20 cellular contexts compared by ENCODE assay signal in the genomic region with DNA sequence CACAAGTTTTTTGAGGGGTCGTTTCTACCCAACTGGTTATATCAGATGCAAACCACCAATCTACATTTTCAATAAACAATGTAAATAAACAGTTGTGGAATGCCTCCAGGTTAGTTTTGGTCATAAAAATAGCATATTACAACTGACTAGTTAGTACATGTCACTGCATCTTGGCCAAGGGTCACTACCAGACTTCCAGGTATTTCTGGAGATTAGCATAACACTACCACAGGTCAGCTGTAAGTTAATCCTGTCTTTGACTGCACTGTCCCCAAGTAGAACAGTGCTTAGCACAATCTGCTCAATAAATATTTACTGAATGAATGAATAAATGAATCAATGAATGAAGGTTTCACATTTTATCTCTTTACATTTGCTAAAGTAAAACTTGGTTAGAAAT.
"Had no signal": no experiment of that assay in that cellular context is flagged by ENCODE, and none has a peak within 500 bp of the region (broad histone marks: within the 10 kb centered on the region; RNA-seq: fewer than 3 reads in every experiment).

No MANE protein-coding gene starts in this region.

- H3K36me3 ChIP-seq: gastrocnemius medialis, neutrophil, pancreas, spleen, thoracic aorta, upper lobe of left lung had no signal

- H3K27ac Mint-ChIP-seq: activated CD4-positive, alpha-beta T cell treated with anti-CD3 and anti-CD28 coated beads for 36 hours; activated naive CD8-positive, alpha-beta T cell treated with anti-CD3 and anti-CD28 coated beads, Interleukin-2, amount 10 ng/mL, durations not matched to agents 7 days and 5 days; naive thymus-derived CD4-positive, alpha-beta T cell; stimulated activated naive B cell treated with anti-CD40 and anti-IgM and Interleukin-4, amounts not matched to agents 10 μg/mL and 1 μg/mL and 100 μg/mL, for 72 hours had no signal

- H3K27me3 ChIP-seq: body of pancreas, gastrocnemius medialis, neutrophil, pancreas, spleen, upper lobe of left lung had no signal

- H3K9me3 ChIP-seq: body of pancreas, gastrocnemius medialis, mucosa of descending colon, neutrophil, pancreas, thoracic aorta, upper lobe of left lung had no signal

- H3K4me1 Mint-ChIP-seq: activated CD4-positive, alpha-beta T cell treated with anti-CD3 and anti-CD28 coated beads for 36 hours; activated naive CD8-positive, alpha-beta T cell treated with anti-CD3 and anti-CD28 coated beads, Interleukin-2, amount 10 ng/mL, durations not matched to agents 7 days and 5 days; stimulated activated naive B cell treated with anti-CD40 and anti-IgM and Interleukin-4, amounts not matched to agents 10 μg/mL and 1 μg/mL and 100 μg/mL, for 72 hours had no signal

- H3K27ac ChIP-seq: body of pancreas, gastrocnemius medialis, neutrophil, pancreas, spleen, thoracic aorta, upper lobe of left lung had no signal

- H3K4me1 ChIP-seq: body of pancreas, gastrocnemius medialis, pancreas, spleen, upper lobe of left lung had no signal

- H3K4me3 Mint-ChIP-seq: activated CD4-positive, alpha-beta T cell treated with anti-CD3 and anti-CD28 coated beads for 36 hours; activated naive CD8-positive, alpha-beta T cell treated with anti-CD3 and anti-CD28 coated beads, Interleukin-2, amount 10 ng/mL, durations not matched to agents 7 days and 5 days; naive thymus-derived CD4-positive, alpha-beta T cell; stimulated activated naive B cell treated with anti-CD40 and anti-IgM and Interleukin-4, amounts not matched to agents 10 μg/mL and 1 μg/mL and 100 μg/mL, for 72 hours had no signal

- H3K4me3 ChIP-seq: body of pancreas, gastrocnemius medialis, mucosa of descending colon, pancreas, spleen, thoracic aorta, upper lobe of left lung had no signal

- DNase-seq: activated CD4-positive, alpha-beta T cell treated with anti-CD3 and anti-CD28 coated beads for 36 hours; activated CD4-positive, alpha-beta T cell treated with anti-CD3 and anti-CD28 coated beads, Interleukin-2, amount 50 U/mL, for 48 hours; activated naive CD8-positive, alpha-beta T cell treated with anti-CD3 and anti-CD28 coated beads, Interleukin-2, amount 10 ng/mL, durations not matched to agents 7 days and 5 days; activated T-cell treated with anti-CD3 and anti-CD28 coated beads for 4 hours; amygdala; body of pancreas; central memory CD4-positive, alpha-beta T cell; erythroblast; gastrocnemius medialis; head of caudate nucleus; mesenchymal stem cell; mucosa of descending colon; naive thymus-derived CD4-positive, alpha-beta T cell; pancreas; spleen; stimulated activated naive B cell treated with anti-CD40 and anti-IgM and Interleukin-4, amounts not matched to agents 10 μg/mL and 1 μg/mL and 100 μg/mL, for 72 hours; upper lobe of left lung had no signal

- H3K27me3 Mint-ChIP-seq: activated CD4-positive, alpha-beta T cell treated with anti-CD3 and anti-CD28 coated beads for 36 hours; activated naive CD8-positive, alpha-beta T cell treated with anti-CD3 and anti-CD28 coated beads, Interleukin-2, amount 10 ng/mL, durations not matched to agents 7 days and 5 days; naive thymus-derived CD4-positive, alpha-beta T cell; stimulated activated naive B cell treated with anti-CD40 and anti-IgM and Interleukin-4, amounts not matched to agents 10 μg/mL and 1 μg/mL and 100 μg/mL, for 72 hours had no signal

- ATAC-seq: activated CD4-positive, alpha-beta T cell treated with anti-CD3 and anti-CD28 coated beads for 36 hours; body of pancreas; gastrocnemius medialis; mucosa of descending colon; naive thymus-derived CD4-positive, alpha-beta T cell; pancreas; sciatic nerve; stimulated activated naive B cell treated with anti-CD40 and anti-IgM and Interleukin-4, amounts not matched to agents 10 μg/mL and 1 μg/mL and 100 μg/mL, for 72 hours had no signal
